Comparison of ENCODE assay signal across 24 cellular contexts in genomic region chr14:38291681-38292459, GRCh38. TPM values are rescaled to one million over a fixed set of nuclear protein-coding genes. Genes with fewer than 3 reads are reported as not detected.
DNase-seq lines count a peak whose midpoint lies in the region; ATAC-seq and TF ChIP-seq lines count a peak whose summit lies in the region.
"Had no signal": no experiment of that assay in that cellular context is flagged by ENCODE, and none has a peak within 500 bp of the region (broad histone marks: within the 10 kb centered on the region; RNA-seq: fewer than 3 reads in every experiment).

No MANE protein-coding gene starts in this region.

- no peak for TF ChIP-seq CTCF in psoas muscle (IDR thresholded peaks at IDR 0.05)

- DNase-seq in ELR (ENCODE audit: low read depth) = peak; percentile 47
- DNase-seq in NCI-H69 (lab: John Stamatoyannopoulos, UW) = peak; percentile 8
- DNase-seq in dermis blood vessel endothelial cell = peak; percentile 68
- no peak for DNase-seq in psoas muscle
- DNase-seq in activated CD4-positive, alpha-beta T cell treated with anti-CD3 and anti-CD28 coated beads, Interleukin-2, amount 50 U/mL, for 48 hours = no peak
- DNase-seq in activated T-cell treated with anti-CD3 and anti-CD28 coated beads, Interleukin-2, amount 50 U/mL, for 72 hours = no peak
- DNase-seq in islet precursor cell = no peak
- DNase-seq: activated CD4-positive, alpha-beta memory T cell treated with anti-CD3 and anti-CD28 coated beads, Interleukin-2, amount 10 ng/mL, durations not matched to agents 7 days and 5 days; activated naive CD4-positive, alpha-beta T cell; Caco-2; colonic mucosa; foreskin melanocyte; Kasumi-1; NCI-H1105 treated with DMSO at 0.1 percent for 48 hours; NCI-H2107; NCI-H526 treated with DMSO at 0.1 percent for 48 hours; retina; SJCRH30; T-helper 17 cell; WERI-Rb-1 had no signal

- H3K4me3 ChIP-seq in psoas muscle = no peak overlapping the region
- H3K4me3 ChIP-seq: colonic mucosa, SJCRH30, tibial nerve had no signal

- no peaks in the 10 kb centered on the region for H3K4me1 Mint-ChIP-seq in activated T-cell treated with anti-CD3 and anti-CD28 coated beads, Interleukin-2, amount 50 U/mL, for 72 hours (ENCODE audit: low read depth)
- H3K4me1 Mint-ChIP-seq: activated CD4-positive, alpha-beta memory T cell treated with anti-CD3 and anti-CD28 coated beads, Interleukin-2, amount 10 ng/mL, durations not matched to agents 7 days and 5 days; stimulated activated memory B cell treated with anti-CD40 and anti-IgM and Interleukin-4, amounts not matched to agents 10 μg/mL and 1 μg/mL and 100 μg/mL, for 72 hours; T-helper 17 cell had no signal

- no peaks in the 10 kb centered on the region for H3K4me1 ChIP-seq in psoas muscle
- H3K4me1 ChIP-seq: Caco-2, colonic mucosa, SJCRH30 had no signal

- no peak overlapping the region for H3K27ac Mint-ChIP-seq in activated T-cell treated with anti-CD3 and anti-CD28 coated beads, Interleukin-2, amount 50 U/mL, for 72 hours
- H3K27ac Mint-ChIP-seq: activated CD4-positive, alpha-beta memory T cell treated with anti-CD3 and anti-CD28 coated beads, Interleukin-2, amount 10 ng/mL, durations not matched to agents 7 days and 5 days; stimulated activated memory B cell treated with anti-CD40 and anti-IgM and Interleukin-4, amounts not matched to agents 10 μg/mL and 1 μg/mL and 100 μg/mL, for 72 hours; T-helper 17 cell had no signal

- H3K9me3 ChIP-seq in psoas muscle = no peaks in the 10 kb centered on the region
- H3K9me3 ChIP-seq: Caco-2, colonic mucosa, neutrophil, tibial nerve had no signal

- peaks cover 0 to 2% of the 10 kb centered on the region in 2 donors for H3K9me3 Mint-ChIP-seq in activated T-cell treated with anti-CD3 and anti-CD28 coated beads, Interleukin-2, amount 50 U/mL, for 72 hours
- H3K9me3 Mint-ChIP-seq: activated CD4-positive, alpha-beta memory T cell treated with anti-CD3 and anti-CD28 coated beads, Interleukin-2, amount 10 ng/mL, durations not matched to agents 7 days and 5 days had no signal

- no peak overlapping the region for H3K4me3 Mint-ChIP-seq in activated T-cell treated with anti-CD3 and anti-CD28 coated beads, Interleukin-2, amount 50 U/mL, for 72 hours
- H3K4me3 Mint-ChIP-seq: activated CD4-positive, alpha-beta memory T cell treated with anti-CD3 and anti-CD28 coated beads, Interleukin-2, amount 10 ng/mL, durations not matched to agents 7 days and 5 days; stimulated activated memory B cell treated with anti-CD40 and anti-IgM and Interleukin-4, amounts not matched to agents 10 μg/mL and 1 μg/mL and 100 μg/mL, for 72 hours; T-helper 17 cell had no signal

- intact Hi-C loops in psoas muscle (cut with DNase I) = no loop called here

- H3K36me3 Mint-ChIP-seq in activated T-cell treated with anti-CD3 and anti-CD28 coated beads, Interleukin-2, amount 50 U/mL, for 72 hours (ENCODE audit: insufficient read depth in 2 of 2) = no peaks in the 10 kb centered on the region
- H3K36me3 Mint-ChIP-seq: stimulated activated memory B cell treated with anti-CD40 and anti-IgM and Interleukin-4, amounts not matched to agents 10 μg/mL and 1 μg/mL and 100 μg/mL, for 72 hours had no signal

- no peaks in the 10 kb centered on the region for H3K36me3 ChIP-seq in psoas muscle (ENCODE audit: insufficient read depth in 1 of 2, low read depth in 1 of 2)
- H3K36me3 ChIP-seq: colonic mucosa, neutrophil, SJCRH30, tibial nerve, WERI-Rb-1 had no signal

- peak overlapping the region; percentile 27 for H3K27ac ChIP-seq in psoas muscle
- H3K27ac ChIP-seq: colonic mucosa, neutrophil, SJCRH30, tibial nerve, WERI-Rb-1 had no signal

- no peaks in the 10 kb centered on the region for H3K27me3 ChIP-seq in psoas muscle (ENCODE audit: insufficient read depth in 3 of 3, low read length in 2 of 3)
- H3K27me3 ChIP-seq: colonic mucosa, neutrophil, SJCRH30, tibial nerve had no signal

- ATAC-seq in psoas muscle = no peak
- no peak for ATAC-seq in activated T-cell treated with anti-CD3 and anti-CD28 coated beads, Interleukin-2, amount 50 U/mL, for 72 hours (replicated peaks in 1 of 2)
- ATAC-seq: stimulated activated memory B cell treated with anti-CD40 and anti-IgM and Interleukin-4, amounts not matched to agents 10 μg/mL and 1 μg/mL and 100 μg/mL, for 72 hours; T-helper 17 cell had no signal

- no peaks in the 10 kb centered on the region for H3K27me3 Mint-ChIP-seq in activated T-cell treated with anti-CD3 and anti-CD28 coated beads, Interleukin-2, amount 50 U/mL, for 72 hours (ENCODE audit: low read depth)
- H3K27me3 Mint-ChIP-seq: activated CD4-positive, alpha-beta memory T cell treated with anti-CD3 and anti-CD28 coated beads, Interleukin-2, amount 10 ng/mL, durations not matched to agents 7 days and 5 days; stimulated activated memory B cell treated with anti-CD40 and anti-IgM and Interleukin-4, amounts not matched to agents 10 μg/mL and 1 μg/mL and 100 μg/mL, for 72 hours; T-helper 17 cell had no signal

RNA-seq across cellular contexts. Expression of gene CLEC14A, which starts 36.0 kb away (rescaled TPM):
- total RNA-seq in dermis blood vessel endothelial cell = 303 and 344 TPM in 2 replicates
- 10 to 100 TPM; 17.9 to 29.5 (median 19.9) TPM for total RNA-seq in psoas muscle
- polyA plus RNA-seq in psoas muscle = 10 to 100 TPM; 16.0 to 35.4 (median 22.7) TPM
- total RNA-seq in activated T-cell treated with anti-CD3 and anti-CD28 coated beads, Interleukin-2, amount 50 U/mL, for 72 hours = not detected
- total RNA-seq: activated CD4-positive, alpha-beta memory T cell treated with anti-CD3 and anti-CD28 coated beads, Interleukin-2, amount 10 ng/mL, durations not matched to agents 7 days and 5 days; Caco-2; mononuclear cell; T-helper 17 cell had no signal

Comparison
In these comparisons a context has a peak if more than half of its experiments do, and no peak if none do; other contexts are left out.
1. DNase-seq: peak in ELR (single experiment), NCI-H69 (single experiment) and dermis blood vessel endothelial cell (single experiment); none in psoas muscle (0 of 2), activated CD4-positive, alpha-beta T cell treated with anti-CD3 and anti-CD28 coated beads, Interleukin-2, amount 50 U/mL, for 48 hours (0 of 2), activated T-cell treated with anti-CD3 and anti-CD28 coated beads, Interleukin-2, amount 50 U/mL, for 72 hours (0 of 2) and islet precursor cell (single experiment).
2. RNA of gene CLEC14A, which starts 36.0 kb away (total RNA-seq): 303 to 344 TPM in dermis blood vessel endothelial cell and 17.9 to 29.5 TPM in psoas muscle; not detected in activated T-cell treated with anti-CD3 and anti-CD28 coated beads, Interleukin-2, amount 50 U/mL, for 72 hours; every median in the first group is over 10 times any median in the second.